13 cellular contexts compared by ENCODE assay signal in genomic region chr4:42676066-42676951, GRCh38.
"Had no signal": no experiment of that assay in that cellular context is flagged by ENCODE, and none has a peak within 500 bp of the region (broad histone marks: within the 10 kb centered on the region; RNA-seq: fewer than 3 reads in every experiment).

No MANE protein-coding gene starts in this region.

- H3K27ac Mint-ChIP-seq: dendritic cell treated with granulocyte-macrophage colony-stimulating factor and Interleukin-4, amounts not matched to agents 40 ng/mL and 50 ng/mL, for 4 days; T-cell had no signal

- H3K36me3 Mint-ChIP-seq: T-cell had no signal

- H3K4me3 ChIP-seq: uterus had no signal

- H3K27ac ChIP-seq: brain microvascular endothelial cell, uterus, WERI-Rb-1 had no signal

- DNase-seq: activated CD4-positive, alpha-beta T cell treated with anti-CD3 and anti-CD28 coated beads for 4 hours; activated CD8-positive, alpha-beta memory T cell treated with anti-CD3 and anti-CD28 coated beads for 24 hours; activated naive CD4-positive, alpha-beta T cell treated with Interleukin-2 at 50 U/mL for 16 hours; brain microvascular endothelial cell; cerebellar nuclear complex; hippocampal formation; left ventricle myocardium superior; stimulated activated CD4-positive, alpha-beta T cell treated with anti-CD3 and anti-CD28 coated beads, Interleukin-2, amount 100 ng/mL, for 48 hours; T-cell; T1000; uterus; WERI-Rb-1 had no signal

- ATAC-seq: left ventricle myocardium superior, T-cell had no signal

- H3K9me3 ChIP-seq: uterus had no signal

- H3K27me3 ChIP-seq: brain microvascular endothelial cell, uterus had no signal

- H3K9me3 Mint-ChIP-seq: dendritic cell treated with granulocyte-macrophage colony-stimulating factor and Interleukin-4, amounts not matched to agents 40 ng/mL and 50 ng/mL, for 4 days had no signal

- H3K27me3 Mint-ChIP-seq: dendritic cell treated with granulocyte-macrophage colony-stimulating factor and Interleukin-4, amounts not matched to agents 40 ng/mL and 50 ng/mL, for 4 days; T-cell had no signal

- H3K4me1 ChIP-seq: uterus had no signal

- H3K4me3 Mint-ChIP-seq: dendritic cell treated with granulocyte-macrophage colony-stimulating factor and Interleukin-4, amounts not matched to agents 40 ng/mL and 50 ng/mL, for 4 days; T-cell had no signal

- H3K36me3 ChIP-seq: brain microvascular endothelial cell, uterus, WERI-Rb-1 had no signal
